ENCODE assay signal across 8 cellular contexts in genomic region chr4:186587416-186588018, GRCh38. TPM values are rescaled to one million over a fixed set of nuclear protein-coding genes. Genes with fewer than 3 reads are reported as not detected.
DNase-seq lines count a peak whose midpoint lies in the region; ATAC-seq and TF ChIP-seq lines count a peak whose summit lies in the region.

No MANE protein-coding gene starts in this region.

- H3K27ac ChIP-seq in CD4-positive, alpha-beta T cell (ENCODE audit: low read depth, low read length), result no peak overlapping the region
- no peak overlapping the region for H3K27ac ChIP-seq in body of pancreas

- no peaks in the 10 kb centered on the region for H3K36me3 Mint-ChIP-seq in CD4-positive, alpha-beta T cell (ENCODE audit: low read depth)

- H3K27me3 ChIP-seq in CD4-positive, alpha-beta T cell (ENCODE audit: control insufficient read depth, insufficient read depth, low read length), result no peaks in the 10 kb centered on the region
- no peaks in the 10 kb centered on the region for H3K27me3 ChIP-seq in body of pancreas

- CTCF ChIA-PET in CD4-positive, alpha-beta T cell (lab: Charles Lee), result interaction anchor here (0.6 to 1.9 kb wide), 2 partner anchors 25 to 519 kb away, joined by 3 to 10 read pairs; partner anchors contain the start of gene TLR3

- H3K4me1 Mint-ChIP-seq in CD4-positive, alpha-beta T cell (ENCODE audit: low read depth), result no peaks in the 10 kb centered on the region

- WGBS in body of pancreas, 2 donors, result 22 to 25% methylated on average over 4 of the region's 4 CpGs

- TF ChIP-seq POLR2A in body of pancreas (IDR thresholded peaks at IDR 0.05), result no peak

- H3K9me3 Mint-ChIP-seq in CD4-positive, alpha-beta T cell, result no peaks in the 10 kb centered on the region

- TF ChIP-seq CTCF in CD4-positive, alpha-beta T cell (IDR thresholded peaks at IDR 0.05), result peak; percentile 89
- TF ChIP-seq CTCF in body of pancreas (IDR thresholded peaks at IDR 0.05), result peak; percentile 72 to 98 (median 80)

- H3K27me3 Mint-ChIP-seq in CD4-positive, alpha-beta T cell, result peaks cover 4% of the 10 kb centered on the region

- intact Hi-C loops in CD4-positive, alpha-beta T cell (cut with DNase I, micrococcal nuclease), result loop anchor here (2.0 to 10.0 kb wide), 4 partner anchors 285 to 943 kb away; partner anchors contain the start of gene TLR3 (in 2 of the 2)
- intact Hi-C loops in body of pancreas (cut with DNase I), result loop anchor here (5.0 kb wide), 1 partner anchor 290 kb away; no protein-coding TSS in a partner anchor

- no peak overlapping the region for H3K27ac Mint-ChIP-seq in CD4-positive, alpha-beta T cell

- H3K4me1 ChIP-seq in body of pancreas, result peaks cover 7% of the 10 kb centered on the region

- DNase-seq in CD4-positive, alpha-beta T cell, result peak; percentile 15 to 64 (median 40)
- DNase-seq in T-helper 9 cell, result peak; percentile 49
- peak; percentile 73 to 87 (median 80) for DNase-seq in body of pancreas
- peak; percentile 86 for DNase-seq in inferior parietal cortex (ENCODE audit: extremely low spot score)
- peak; percentile 48 for DNase-seq in stimulated activated CD4-positive, alpha-beta T cell treated with anti-CD3 and anti-CD28 coated beads, Interleukin-1b, Interleukin-23, amount 100 ng/mL, for 48 hours
- DNase-seq in NCI-H226, result no peak

- ATAC-seq in CD4-positive, alpha-beta T cell (ENCODE audit: poor library complexity), result no peak
- ATAC-seq in GM18867 (IDR thresholded peaks at IDR 0.05; ENCODE audit: unreplicated experiment), result peak; percentile 75
- ATAC-seq in HG03520 (IDR thresholded peaks at IDR 0.05; ENCODE audit: unreplicated experiment), result peak; percentile 67
- ATAC-seq in body of pancreas, result peak; percentile 72

- H3K4me3 Mint-ChIP-seq in CD4-positive, alpha-beta T cell, result no peak overlapping the region

- no peak overlapping the region for H3K4me3 ChIP-seq in body of pancreas

- no peaks in the 10 kb centered on the region for H3K9me3 ChIP-seq in CD4-positive, alpha-beta T cell (ENCODE audit: control insufficient read depth, low read length)
- H3K9me3 ChIP-seq in body of pancreas, result no peaks in the 10 kb centered on the region

- POLR2A ChIA-PET in CD4-positive, alpha-beta T cell (lab: Charles Lee), result no interaction called here

- H3K36me3 ChIP-seq in body of pancreas (replicated peaks in 1 of 2; ENCODE audit: insufficient read depth in 1 of 2, low read depth in 2 of 2), result peaks cover 0 to under 1% of the 10 kb centered on the region in 2 donors

RNA-seq across cellular contexts. Expression of gene MTNR1A, which starts 32.1 kb away (rescaled TPM):
- total RNA-seq in CD4-positive, alpha-beta T cell, result not detected
- 1 to 10 TPM; 1.3 to 1.6 TPM for total RNA-seq in body of pancreas
